8 cellular contexts compared by ENCODE assay signal in genomic region chr12:71846322-71846940, GRCh38. TPM values are rescaled to one million over a fixed set of nuclear protein-coding genes. Genes with fewer than 3 reads are reported as not detected.
DNase-seq lines count a peak whose midpoint lies in the region; ATAC-seq, FAIRE-seq and TF ChIP-seq lines count a peak whose summit lies in the region.

No MANE protein-coding gene starts in this region.

- no peaks in the 10 kb centered on the region for H3K36me3 ChIP-seq in cardiac muscle cell
- H3K36me3 ChIP-seq in kidney (ENCODE audit: control insufficient read depth in 1 of 2, insufficient read depth in 2 of 2, low read length in 2 of 2) = peaks cover 0 to 2% of the 10 kb centered on the region in 2 donors

- H3K27me3 Mint-ChIP-seq in activated T-cell treated with anti-CD3 and anti-CD28 coated beads, Interleukin-2, amount 50 U/mL, for 4 hours (ENCODE audit: low read depth) = no peaks in the 10 kb centered on the region

- H3K4me1 Mint-ChIP-seq in activated T-cell treated with anti-CD3 and anti-CD28 coated beads, Interleukin-2, amount 50 U/mL, for 4 hours (ENCODE audit: low read depth) = peaks cover 24% of the 10 kb centered on the region

- H3K9me3 ChIP-seq in cardiac muscle cell (ENCODE audit: low read depth) (no peaks in the 10 kb centered on the region), kidney (ENCODE audit: control insufficient read depth in 1 of 2, low read length in 2 of 2) (no peaks in the 10 kb centered on the region)

- H3K27ac ChIP-seq in cardiac muscle cell (no peak overlapping the region), VCaP (peak overlapping the region; percentile 67), kidney (ENCODE audit: low read depth in 2 of 2, low read length in 2 of 2) (no peak overlapping the region)

- TF ChIP-seq CTCF in cardiac muscle cell (IDR thresholded peaks at IDR 0.05; ENCODE audit: low read depth, low read length) = peak; percentile 60
- TF ChIP-seq CTCF in VCaP (conservative IDR thresholded peaks at IDR 0.05) = peak; percentile 86
- TF ChIP-seq CTCF in kidney (IDR thresholded peaks at IDR 0.05; ENCODE audit: borderline replicate concordance, extremely low read depth, insufficient read depth) = peak; percentile 50

- H3K27me3 ChIP-seq in cardiac muscle cell = no peaks in the 10 kb centered on the region

- no peaks in the 10 kb centered on the region for H3K4me1 ChIP-seq in cardiac muscle cell (ENCODE audit: low read depth)
- peaks cover 2 to 3% of the 10 kb centered on the region in 2 donors for H3K4me1 ChIP-seq in kidney (ENCODE audit: control insufficient read depth in 1 of 2, insufficient read depth in 1 of 2, low read depth in 1 of 2, low read length in 2 of 2)

- TF ChIP-seq RAD21 in Ishikawa (IDR thresholded peaks at IDR 0.05; ENCODE audit: low read depth) = peak; percentile 44

- ATAC-seq in left cardiac atrium = no peak
- ATAC-seq in activated T-cell treated with anti-CD3 and anti-CD28 coated beads, Interleukin-2, amount 50 U/mL, for 4 hours = no peak

- no peak overlapping the region for H3K4me3 Mint-ChIP-seq in activated T-cell treated with anti-CD3 and anti-CD28 coated beads, Interleukin-2, amount 50 U/mL, for 4 hours

- DNase-seq in cardiac muscle cell (ENCODE audit: low read depth in 1 of 2, low spot score in 1 of 2) = peak; percentile 5 to 54
- DNase-seq in left cardiac atrium = no peak
- no peak for DNase-seq in kidney
- DNase-seq in dedifferentiated amniotic fluid mesenchymal stem cell (ENCODE audit: extremely low spot score) = no peak
- no peak for DNase-seq in activated T-cell treated with anti-CD3 and anti-CD28 coated beads, Interleukin-2, amount 50 U/mL, for 4 hours
- DNase-seq in NCI-H345 (lab: John Stamatoyannopoulos, UW) = no peak

- no peak overlapping the region for H3K9ac ChIP-seq in kidney (ENCODE audit: low read length in 2 of 2)

- no peak overlapping the region for H3K4me3 ChIP-seq in cardiac muscle cell
- H3K4me3 ChIP-seq in kidney (ENCODE audit: low read length in 2 of 2) = no peak overlapping the region

- no peaks in the 10 kb centered on the region for H3K9me3 Mint-ChIP-seq in activated T-cell treated with anti-CD3 and anti-CD28 coated beads, Interleukin-2, amount 50 U/mL, for 4 hours

- FAIRE-seq in kidney (lab: Jason Lieb, UNC) = peak; percentile 61

- peaks cover 28% of the 10 kb centered on the region for H3K36me3 Mint-ChIP-seq in activated T-cell treated with anti-CD3 and anti-CD28 coated beads, Interleukin-2, amount 50 U/mL, for 4 hours (ENCODE audit: insufficient read depth)

- TF ChIP-seq EP300 in Ishikawa (IDR thresholded peaks at IDR 0.05; ENCODE audit: borderline replicate concordance) = no peak

- intact Hi-C loops in left cardiac atrium (cut with DNase I) (no loop called here), kidney (cut with DNase I) (no loop called here)

TF ChIP-seq in Ishikawa, 13 proteins besides CTCF, POLR2A, EP300 and RAD21:
- no peak for TF ChIP-seq NFIC (IDR thresholded peaks at IDR 0.05)
- no peak for TF ChIP-seq CEBPB (IDR thresholded peaks at IDR 0.05)
- TF ChIP-seq FOXM1 (IDR thresholded peaks at IDR 0.05; ENCODE audit: borderline replicate concordance, low read depth) = no peak
- TF ChIP-seq MAX (IDR thresholded peaks at IDR 0.05) = no peak
- TF ChIP-seq CREB1 (IDR thresholded peaks at IDR 0.05; ENCODE audit: low read depth) = no peak
- TF ChIP-seq EGR1 (IDR thresholded peaks at IDR 0.05) = no peak
- TF ChIP-seq USF1 (IDR thresholded peaks at IDR 0.05) = no peak
- no peak for TF ChIP-seq TCF12 (IDR thresholded peaks at IDR 0.05; ENCODE audit: low read depth)
- TF ChIP-seq YY1 (IDR thresholded peaks at IDR 0.05; ENCODE audit: low read depth) = no peak
TF ChIP-seq in Ishikawa: peak in this region for 0.

RNA-seq across cellular contexts. Expression of gene TBC1D15, which starts 6.9 kb away (rescaled TPM):
- total RNA-seq in cardiac muscle cell (3.8 and 10.5 TPM in 2 replicates), left cardiac atrium (10 to 100 TPM; 23.3 to 29.0 TPM), kidney (52.1 TPM)
- polyA plus RNA-seq in cardiac muscle cell (17.2 and 19.4 TPM in 2 replicates), kidney (ENCODE audit: insufficient read depth, low read depth, low replicate concordance) (24.6 TPM)
- total RNA-seq in activated T-cell treated with anti-CD3 and anti-CD28 coated beads, Interleukin-2, amount 50 U/mL, for 4 hours = 10 to 100 TPM; 26.2 to 31.2 (median 30.7) TPM

Comparison
In these comparisons a context has a peak if more than half of its experiments do, and no peak if none do; other contexts are left out.
1. DNase-seq: peak in cardiac muscle cell (2 of 2); none in left cardiac atrium (single experiment), kidney (single experiment), dedifferentiated amniotic fluid mesenchymal stem cell (single experiment), activated T-cell treated with anti-CD3 and anti-CD28 coated beads, Interleukin-2, amount 50 U/mL, for 4 hours (single experiment) and NCI-H345 (single experiment).
2. Peak in every context shown above with its lines, with median percentiles within 50 percentile points of each other: CTCF ChIP-seq.